Comparison of ENCODE assay signal across 8 cellular contexts in the genomic region with DNA sequence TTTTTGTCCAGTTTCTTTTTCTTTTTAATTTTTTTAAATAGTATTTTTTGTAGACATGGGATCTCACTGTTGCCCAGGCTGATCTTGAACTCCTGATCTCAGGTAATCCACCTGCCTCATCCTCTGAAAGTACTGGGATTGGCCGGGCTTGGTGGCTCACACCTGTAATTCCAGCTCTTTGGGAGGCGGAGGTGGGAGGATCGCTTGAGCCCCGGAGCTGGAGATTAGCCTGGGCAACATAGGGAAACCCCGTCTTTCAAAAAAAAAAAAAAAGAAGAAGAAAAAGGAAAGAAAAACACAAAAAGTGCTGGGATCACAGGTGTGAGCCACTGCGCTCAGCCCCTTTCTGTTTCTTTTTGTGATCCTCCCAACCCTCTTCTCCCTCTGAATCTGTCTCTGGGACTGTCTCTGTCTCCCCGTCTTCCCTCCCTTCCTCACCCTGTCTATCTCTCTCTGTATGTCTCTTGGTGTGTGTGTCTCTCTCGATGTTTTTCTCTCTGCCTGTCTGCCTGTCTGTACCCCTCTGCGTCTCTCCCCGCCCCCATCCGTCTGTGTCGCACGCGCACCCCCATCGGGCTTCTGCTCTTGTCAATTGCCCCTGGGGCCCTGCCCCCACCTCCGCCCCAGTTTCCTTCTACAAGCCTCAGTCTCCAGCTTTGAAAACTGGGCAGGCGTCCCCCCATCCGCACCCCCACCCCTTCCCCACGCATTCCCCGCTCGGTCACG. TPM values are rescaled to one million over a fixed set of nuclear protein-coding genes. Genes with fewer than 3 reads are reported as not detected.
DNase-seq lines count a peak whose midpoint lies in the region; FAIRE-seq and TF ChIP-seq lines count a peak whose summit lies in the region.

No MANE protein-coding gene starts in this region.

- H3K23me2 ChIP-seq in H1 (ENCODE audit: low read depth, low read length): peaks cover 25% of the 10 kb centered on the region; the same call in 1 of the 2 replicates

- H3K27me3 ChIP-seq in H1 (replicated peaks in 1 of 4; ENCODE audit: control insufficient read depth in 3 of 4, extremely low read depth in 1 of 4, insufficient read depth in 3 of 4, low read length in 3 of 4) (no peaks in the 10 kb centered on the region), neural progenitor cell (peaks cover 31% of the 10 kb centered on the region)

- H4K20me1 ChIP-seq in H1 (replicated peaks in 1 of 2; ENCODE audit: control insufficient read depth in 1 of 2, insufficient read depth in 2 of 2, low read length in 2 of 2): peaks cover 0 to 5% of the 10 kb centered on the region in 2 experiments
- H4K20me1 ChIP-seq in neural progenitor cell (ENCODE audit: low read depth): peaks cover 8% of the 10 kb centered on the region

- no peaks in the 10 kb centered on the region for H3K36me3 Mint-ChIP-seq in neural progenitor cell

- peak overlapping the region; percentile 85 for H3K4me3 Mint-ChIP-seq in neural progenitor cell

- no peak overlapping the region for H4K91ac ChIP-seq in H1 (replicated peaks; ENCODE audit: insufficient read length, low read length)

- no peak for TF ChIP-seq RAD21 in H1 (IDR thresholded peaks at IDR 0.05 in 1 of 2, conservative IDR thresholded peaks at IDR 0.05 in 1 of 2; ENCODE audit: low read depth in 2 of 2, low read length in 2 of 2)

- CTCF ChIA-PET in H1 (lab: Charles Lee; ENCODE audit: partially characterized antibody): interaction anchor here (0.6 to 3.9 kb wide), 3 partner anchors 9 to 93 kb away, joined by 3 to 38 read pairs (median 3); no protein-coding TSS in a partner anchor

- H3K4me3 ChIP-seq in H1 (ENCODE audit: extremely low read depth in 1 of 4, insufficient read depth in 2 of 4, low read depth in 3 of 4, low read length in 4 of 4) (peak overlapping the region; percentile 44 to 84 (median 54)), neural progenitor cell (peak overlapping the region; percentile 65)

- WGBS in H1 (ENCODE audit: extremely low coverage in 1 of 2, insufficient coverage in 1 of 2, insufficient read length in 1 of 2, insufficient replicate concordance in 2 of 2, low coverage in 1 of 2, low lambda C conversion rate in 2 of 2, missing lambda C conversion rate in 1 of 2), 2 experiments: 25% methylated on average over 11 of the region's 22 CpGs; no CpG with 5 or more reads in 1 of the 2 experiments

- peaks cover 47% of the 10 kb centered on the region for H3K4me1 Mint-ChIP-seq in neural progenitor cell

- TF ChIP-seq POLR2A in H1 (IDR thresholded peaks at IDR 0.05; ENCODE audit: control extremely low read depth in 1 of 2, low read depth in 2 of 2, low read length in 2 of 2): no peak; a peak in 1 of 3 replicates

- H2BK15ac ChIP-seq in H1 (ENCODE audit: low read length): peak overlapping the region; percentile 75; the same call in 1 of the 2 replicates

- H3F3A ChIP-seq in neural progenitor cell (ENCODE audit: low read depth): peaks cover 73% of the 10 kb centered on the region

- no peak overlapping the region for H3K56ac ChIP-seq in H1 (replicated peaks; ENCODE audit: insufficient read length, low read depth, low read length)

- H2BK120ac ChIP-seq in H1 (replicated peaks; ENCODE audit: low read depth, low read length): no peak overlapping the region

- H3K27ac ChIP-seq in 22Rv1: peak overlapping the region; percentile 98
- H3K27ac ChIP-seq in H1 (ENCODE audit: low read depth, low read length): peak overlapping the region; percentile 27; the same call in 1 of the 2 replicates
- no peak overlapping the region for H3K27ac ChIP-seq in neural progenitor cell
- peak overlapping the region; percentile 78 for H3K27ac ChIP-seq in temporal lobe (ENCODE audit: low read depth, low read length)

- no peaks in the 10 kb centered on the region for H3K79me1 ChIP-seq in H1 (ENCODE audit: low read depth, low read length)

- H3K79me2 ChIP-seq in H1 (ENCODE audit: control insufficient read depth in 1 of 2, insufficient read depth in 2 of 2, low read length in 2 of 2): peaks cover 0 to 20% of the 10 kb centered on the region in 2 experiments; a peak in 1 of 4 replicates
- H3K79me2 ChIP-seq in neural progenitor cell (ENCODE audit: low read depth): no peaks in the 10 kb centered on the region

- POLR2A ChIA-PET in H1 (lab: Charles Lee; ENCODE audit: partially characterized antibody): interaction anchor here (1.1 to 14.3 kb wide), 5 partner anchors 8 to 41 kb away, joined by 4 to 234 read pairs (median 26); partner anchors contain the start of genes MED29, PAF1 and RPS16

- DNase-seq in KBM-7 (peak; percentile 67), H1 (ENCODE audit: low read depth in 1 of 2, low spot score in 2 of 2) (peak in 1 of 2 experiments; percentile 83), neural progenitor cell (ENCODE audit: low spot score) (no peak), LoVo (ENCODE audit: low spot score) (no peak), NCI-H2081 treated with DMSO at 0.1 percent for 48 hours (lab: John Stamatoyannopoulos, UW) (no peak)
- DNase-seq in activated CD4-positive, alpha-beta T cell treated with anti-CD3 and anti-CD28 coated beads, Interleukin-2, amount 50 U/mL, for 24 hours (ENCODE audit: low read depth in 1 of 2, low spot score in 1 of 2): peak; percentile 65 to 80

- H2AK5ac ChIP-seq in H1 (ENCODE audit: low read depth, low read length): no peak overlapping the region

- H3K9ac ChIP-seq in H1 (replicated peaks in 1 of 4; ENCODE audit: extremely low read depth in 1 of 4, low read depth in 3 of 4, low read length in 3 of 4): peak overlapping the region in 1 of 4 experiments; percentile 12; a peak in 2 of 7 replicates
- H3K9ac ChIP-seq in neural progenitor cell: no peak overlapping the region

- no peak overlapping the region for H3K14ac ChIP-seq in H1 (ENCODE audit: insufficient read length)

- peak overlapping the region; percentile 97 for H2BK12ac ChIP-seq in H1 (ENCODE audit: low read depth, low read length)

- peak overlapping the region; percentile 83; the same call in 1 of the 2 replicates for H2BK5ac ChIP-seq in H1 (ENCODE audit: low read depth, low read length)

- H3K36me3 ChIP-seq in H1 (ENCODE audit: control insufficient read depth in 2 of 4, insufficient read depth in 4 of 4, low read length in 3 of 4) (peaks cover 0 to 5% (median 0%) of the 10 kb centered on the region in 4 experiments; a peak in 1 of 8 replicates), neural progenitor cell (no peaks in the 10 kb centered on the region)

- no peak for FAIRE-seq in H1 (lab: Jason Lieb, UNC)

- H3K4me1 ChIP-seq in H1 (replicated peaks in 1 of 4; ENCODE audit: control insufficient read depth in 3 of 4, insufficient read depth in 4 of 4, low read length in 3 of 4) (peaks cover 6 to 48% (median 28%) of the 10 kb centered on the region in 4 experiments), neural progenitor cell (peaks cover 24% of the 10 kb centered on the region)

- in situ Hi-C loops in KBM-7 (cut with MboI; ENCODE audit: low pct_unique_long_range_greater_than_20kb, low sequenced_read_pairs): no loop called here

- H3K18ac ChIP-seq in H1 (ENCODE audit: extremely low read depth, low read length): peak overlapping the region; percentile 48; the same call in 1 of the 2 replicates

- peak overlapping the region; percentile 73 to 84 for H3K4me2 ChIP-seq in H1 (ENCODE audit: insufficient read depth in 1 of 2, low read depth in 2 of 2, low read length in 2 of 2)
- peak overlapping the region; percentile 82 for H3K4me2 ChIP-seq in neural progenitor cell

- TF ChIP-seq CTCF in 22Rv1 (IDR thresholded peaks at IDR 0.05) (no peak), H1 (IDR thresholded peaks at IDR 0.05; ENCODE audit: control extremely low read depth in 1 of 3, insufficient read depth in 1 of 3, low read depth in 1 of 3, low read length in 3 of 3) (no peak), neural progenitor cell (IDR thresholded peaks at IDR 0.05) (no peak)

- H3K9me3 ChIP-seq in H1 (ENCODE audit: insufficient read depth in 2 of 2, low read depth in 1 of 2, low read length in 1 of 2) (no peaks in the 10 kb centered on the region), neural progenitor cell (ENCODE audit: low read depth) (no peaks in the 10 kb centered on the region)

- H3K27me3 Mint-ChIP-seq in neural progenitor cell (ENCODE audit: insufficient read depth, low read depth): peaks cover 20% of the 10 kb centered on the region

- H3K27ac Mint-ChIP-seq in neural progenitor cell: peak overlapping the region; percentile 75

- H4K5ac ChIP-seq in H1 (ENCODE audit: insufficient read length, low read depth, low read length): no peak overlapping the region

- H2AFZ ChIP-seq in H1 (ENCODE audit: low read length): no peak overlapping the region
- H2AFZ ChIP-seq in neural progenitor cell (replicated peaks): no peak overlapping the region

- H2BK20ac ChIP-seq in H1 (ENCODE audit: low read length): no peak overlapping the region

- no peak overlapping the region for H4K8ac ChIP-seq in H1 (ENCODE audit: extremely low read depth, insufficient read depth, low read length)

- no peak overlapping the region for H3K4ac ChIP-seq in H1 (replicated peaks; ENCODE audit: insufficient read length, low read depth, low read length)

- no peak for TF ChIP-seq EP300 in H1 (IDR thresholded peaks at IDR 0.05; ENCODE audit: borderline replicate concordance in 1 of 2, low read depth in 2 of 2, low read length in 2 of 2)

- no peaks in the 10 kb centered on the region for H3K9me3 Mint-ChIP-seq in neural progenitor cell

- H3K23ac ChIP-seq in H1 (ENCODE audit: insufficient read length): no peak overlapping the region

RNA-seq across cellular contexts. Expression of gene ZFP36, which starts 0.6 kb away (rescaled TPM):
- 10.9 and 12.2 TPM in 2 replicates for total RNA-seq in H1 (2021; fragmentation: NEBNext Ultra II Directional; extraction: Animal tissue kit (Norgen Biotek cat#: 25700))
- polyA plus RNA-seq in H1 (2011; rRNA removed): 4.0 and 7.3 TPM in 2 replicates
- polyA plus RNA-seq in H1 (2011; cell fraction: cytosol; rRNA removed): 1.9 TPM
- polyA plus RNA-seq in H1 (2011; cell fraction: nucleus; rRNA removed): 15.8 TPM
- polyA plus RNA-seq in H1 (2012, experiment 1 of 2): 10.1 to 11.7 TPM (median 11.0 TPM) in 4 replicates
- polyA plus RNA-seq in H1 (2012, experiment 2 of 2): 11.5 TPM
- polyA plus RNA-seq in H1 (2013, experiment 1 of 2): 14.0 TPM
- 14.2 TPM for polyA plus RNA-seq in H1 (2013, experiment 2 of 2)
- polyA minus RNA-seq in H1 (2011; rRNA and poly(A)+ RNA removed): 0.76 and 1.6 TPM in 2 replicates
- polyA minus RNA-seq in H1 (2011; cell fraction: cytosol; rRNA and poly(A)+ RNA removed): 4.3 TPM
- 22.0 TPM for polyA minus RNA-seq in H1 (2011; cell fraction: nucleus; rRNA and poly(A)+ RNA removed)
- total RNA-seq in neural progenitor cell (ENCODE audit: low replicate concordance) (1.2 TPM in 1 of 2 replicates, not detected in the other), temporal lobe (2.0 TPM)

RNA-seq across cellular contexts. Expression of gene PLEKHG2, which starts 6.4 kb away (rescaled TPM):
- 64.0 and 65.7 TPM in 2 replicates for total RNA-seq in H1 (2021; fragmentation: NEBNext Ultra II Directional; extraction: Animal tissue kit (Norgen Biotek cat#: 25700))
- polyA plus RNA-seq in H1 (2011; rRNA removed): 16.9 and 21.8 TPM in 2 replicates
- 12.2 TPM for polyA plus RNA-seq in H1 (2011; cell fraction: cytosol; rRNA removed)
- 79.0 TPM for polyA plus RNA-seq in H1 (2011; cell fraction: nucleus; rRNA removed)
- 32.6 to 44.5 TPM (median 43.1 TPM) in 4 replicates for polyA plus RNA-seq in H1 (2012, experiment 1 of 2)
- 107 TPM for polyA plus RNA-seq in H1 (2012, experiment 2 of 2)
- polyA plus RNA-seq in H1 (2013, experiment 1 of 2): 29.9 TPM
- polyA plus RNA-seq in H1 (2013, experiment 2 of 2): 28.4 TPM
- 19.0 and 20.2 TPM in 2 replicates for polyA minus RNA-seq in H1 (2011; rRNA and poly(A)+ RNA removed)
- polyA minus RNA-seq in H1 (2011; cell fraction: cytosol; rRNA and poly(A)+ RNA removed): 53.9 TPM
- 37.5 TPM for polyA minus RNA-seq in H1 (2011; cell fraction: nucleus; rRNA and poly(A)+ RNA removed)
- total RNA-seq in neural progenitor cell (ENCODE audit: low replicate concordance): 10.7 and 46.9 TPM in 2 replicates
- total RNA-seq in temporal lobe: 20.2 TPM

RNA-seq across cellular contexts. Expression of gene MED29, which starts 14.9 kb away (rescaled TPM):
- 31.1 and 32.3 TPM in 2 replicates for total RNA-seq in H1 (2021; fragmentation: NEBNext Ultra II Directional; extraction: Animal tissue kit (Norgen Biotek cat#: 25700))
- 52.5 and 71.4 TPM in 2 replicates for polyA plus RNA-seq in H1 (2011; rRNA removed)
- 52.3 TPM for polyA plus RNA-seq in H1 (2011; cell fraction: cytosol; rRNA removed)
- 31.6 TPM for polyA plus RNA-seq in H1 (2011; cell fraction: nucleus; rRNA removed)
- 24.5 to 29.2 TPM (median 25.3 TPM) in 4 replicates for polyA plus RNA-seq in H1 (2012, experiment 1 of 2)
- polyA plus RNA-seq in H1 (2012, experiment 2 of 2): 22.1 TPM
- 23.1 TPM for polyA plus RNA-seq in H1 (2013, experiment 1 of 2)
- 22.7 TPM for polyA plus RNA-seq in H1 (2013, experiment 2 of 2)
- 28.2 and 33.6 TPM in 2 replicates for polyA minus RNA-seq in H1 (2011; rRNA and poly(A)+ RNA removed)
- polyA minus RNA-seq in H1 (2011; cell fraction: cytosol; rRNA and poly(A)+ RNA removed): 14.7 TPM
- polyA minus RNA-seq in H1 (2011; cell fraction: nucleus; rRNA and poly(A)+ RNA removed): 29.0 TPM
- total RNA-seq in neural progenitor cell (ENCODE audit: low replicate concordance) (27.0 and 28.2 TPM in 2 replicates), temporal lobe (16.2 TPM)

RNA-seq across cellular contexts. Expression of gene PAF1, which starts 15.2 kb away (rescaled TPM):
- 31.4 and 33.1 TPM in 2 replicates for total RNA-seq in H1 (2021; fragmentation: NEBNext Ultra II Directional; extraction: Animal tissue kit (Norgen Biotek cat#: 25700))
- 58.6 and 67.8 TPM in 2 replicates for polyA plus RNA-seq in H1 (2011; rRNA removed)
- polyA plus RNA-seq in H1 (2011; cell fraction: cytosol; rRNA removed): 40.0 TPM
- 36.3 TPM for polyA plus RNA-seq in H1 (2011; cell fraction: nucleus; rRNA removed)
- polyA plus RNA-seq in H1 (2012, experiment 1 of 2): 39.0 to 40.5 TPM (median 39.8 TPM) in 4 replicates
- 12.1 TPM for polyA plus RNA-seq in H1 (2012, experiment 2 of 2)
- 25.0 TPM for polyA plus RNA-seq in H1 (2013, experiment 1 of 2)
- 22.3 TPM for polyA plus RNA-seq in H1 (2013, experiment 2 of 2)
- polyA minus RNA-seq in H1 (2011; rRNA and poly(A)+ RNA removed): 15.7 and 16.5 TPM in 2 replicates
- polyA minus RNA-seq in H1 (2011; cell fraction: cytosol; rRNA and poly(A)+ RNA removed): 22.2 TPM
- 36.7 TPM for polyA minus RNA-seq in H1 (2011; cell fraction: nucleus; rRNA and poly(A)+ RNA removed)
- total RNA-seq in neural progenitor cell (ENCODE audit: low replicate concordance) (15.6 and 29.1 TPM in 2 replicates), temporal lobe (21.6 TPM)

RNA-seq across cellular contexts. Expression of gene RPS16, which starts 29.7 kb away (rescaled TPM):
- 2,433 and 2,482 TPM in 2 replicates for total RNA-seq in H1 (2021; fragmentation: NEBNext Ultra II Directional; extraction: Animal tissue kit (Norgen Biotek cat#: 25700))
- 7,810 and 9,546 TPM in 2 replicates for polyA plus RNA-seq in H1 (2011; rRNA removed)
- 5,561 TPM for polyA plus RNA-seq in H1 (2011; cell fraction: cytosol; rRNA removed)
- 4,175 TPM for polyA plus RNA-seq in H1 (2011; cell fraction: nucleus; rRNA removed)
- polyA plus RNA-seq in H1 (2012, experiment 1 of 2): 3,337 to 4,443 TPM (median 4,024 TPM) in 4 replicates
- polyA plus RNA-seq in H1 (2012, experiment 2 of 2): 7,637 TPM
- 4,469 TPM for polyA plus RNA-seq in H1 (2013, experiment 1 of 2)
- polyA plus RNA-seq in H1 (2013, experiment 2 of 2): 4,343 TPM
- 1,416 and 1,486 TPM in 2 replicates for polyA minus RNA-seq in H1 (2011; rRNA and poly(A)+ RNA removed)
- 1,670 TPM for polyA minus RNA-seq in H1 (2011; cell fraction: cytosol; rRNA and poly(A)+ RNA removed)
- 1,057 TPM for polyA minus RNA-seq in H1 (2011; cell fraction: nucleus; rRNA and poly(A)+ RNA removed)
- 94.8 and 268 TPM in 2 replicates for total RNA-seq in neural progenitor cell (ENCODE audit: low replicate concordance)
- total RNA-seq in temporal lobe: 57.5 TPM

Comparison
In these comparisons a context has a peak if more than half of its experiments do, and no peak if none do; other contexts are left out.
1. DNase-seq: peak in KBM-7 (single experiment) and activated CD4-positive, alpha-beta T cell treated with anti-CD3 and anti-CD28 coated beads, Interleukin-2, amount 50 U/mL, for 24 hours (2 of 2); none in neural progenitor cell (single experiment), LoVo (single experiment) and NCI-H2081 treated with DMSO at 0.1 percent for 48 hours (single experiment).